In genomic region chr9:133991964-133992779, GRCh38 we compare ENCODE assay signal across 1 cellular context.
TF ChIP-seq lines count a peak whose summit lies in the region.

TSS of gene VAV2 (minus strand) at chr9:133992324. CDS start at chr9:133992278, 46 bp downstream.

TF ChIP-seq in HepG2, 621 proteins besides CTCF, POLR2A, EP300 and RAD21 (continued from another document and continues in another):
- no peak for TF ChIP-seq ZBTB40 (IDR thresholded peaks at IDR 0.05)
- 0 out of 2 replicates have a peak, but pooled peaks have one; percentile 34 for TF ChIP-seq ZBTB40 (CRISPR knock-in tag; IDR thresholded peaks at IDR 0.05)
- no peak for TF ChIP-seq EZH2 (conservative IDR thresholded peaks at IDR 0.05; ENCODE audit: low read depth, low read length)
- no peak for TF ChIP-seq NCOA1 (CRISPR knock-in tag; IDR thresholded peaks at IDR 0.05)
- TF ChIP-seq ZSCAN5A (CRISPR knock-in tag; IDR thresholded peaks at IDR 0.05; ENCODE audit: borderline replicate concordance): no peak
- no peak for TF ChIP-seq ZNF407 (CRISPR knock-in tag; IDR thresholded peaks at IDR 0.05; ENCODE audit: not compliant biosample characterization)
- no peak for TF ChIP-seq ZNF431 (CRISPR knock-in tag; IDR thresholded peaks at IDR 0.05; ENCODE audit: borderline replicate concordance, low read depth)
- no peak for TF ChIP-seq ZNF629 (CRISPR knock-in tag; conservative IDR thresholded peaks at IDR 0.05)
- no peak for TF ChIP-seq ZNF646 (CRISPR knock-in tag; IDR thresholded peaks at IDR 0.05)
- TF ChIP-seq ZNF609 (CRISPR knock-in tag; IDR thresholded peaks at IDR 0.05; ENCODE audit: borderline replicate concordance): no peak
- peak; percentile 26; the same call in 1 of the 2 replicates for TF ChIP-seq MYC (CRISPR knock-in tag; IDR thresholded peaks at IDR 0.05; ENCODE audit: borderline replicate concordance)
- TF ChIP-seq CBFB (CRISPR knock-in tag; IDR thresholded peaks at IDR 0.05): 0 out of 2 replicates have a peak, but pooled peaks have one; percentile 15
- TF ChIP-seq ZNF256 (CRISPR knock-in tag; conservative IDR thresholded peaks at IDR 0.05): no peak
- TF ChIP-seq ZNF343 (CRISPR knock-in tag; IDR thresholded peaks at IDR 0.05): peak; percentile 89
- TF ChIP-seq MIER3 (CRISPR knock-in tag; IDR thresholded peaks at IDR 0.05; ENCODE audit: borderline replicate concordance): no peak
- TF ChIP-seq HMG20A (CRISPR knock-in tag; IDR thresholded peaks at IDR 0.05; ENCODE audit: borderline replicate concordance): no peak
